ENCODE assay signal across 1 cellular context in the genomic region with DNA sequence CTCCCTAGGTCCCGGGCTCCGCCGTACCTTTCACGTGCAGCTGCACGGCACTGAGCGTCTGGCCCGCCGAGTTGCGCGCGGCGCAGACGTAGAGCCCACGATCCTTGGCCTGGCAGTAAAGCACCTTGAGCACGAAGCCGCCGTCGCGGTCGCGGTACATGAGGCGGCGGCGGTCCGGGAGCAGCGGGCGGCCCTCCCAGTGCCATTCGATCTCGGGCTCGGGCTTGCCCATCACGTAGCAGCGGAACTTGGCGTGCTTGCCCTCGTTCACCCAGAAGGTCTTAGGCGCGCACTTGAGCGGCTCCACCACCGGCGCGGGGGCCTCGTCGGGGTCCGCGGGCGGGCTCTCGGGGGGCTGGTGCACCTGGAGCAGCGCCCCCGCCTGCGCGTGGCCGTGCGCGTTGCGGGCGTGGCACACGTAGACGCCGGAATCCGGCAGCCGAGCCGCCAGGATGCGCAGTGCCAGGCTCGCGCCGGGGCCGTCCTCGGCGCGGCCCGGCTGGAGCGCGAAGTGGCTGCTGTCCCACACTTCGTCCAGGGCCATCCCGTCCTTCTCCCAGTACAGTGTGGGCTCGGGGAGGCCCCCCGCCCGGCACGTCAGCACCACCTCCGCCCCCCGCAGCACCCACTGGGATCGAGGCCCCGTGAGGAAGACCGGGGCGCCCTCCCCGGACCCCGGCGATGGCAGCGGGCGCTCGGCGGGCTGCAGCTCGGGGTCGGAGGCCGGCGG.
A peak's percentile ranks its signal among the peaks of the same experiment; 100 is the strongest.
TF ChIP-seq lines count a peak whose summit lies in the region.

No MANE protein-coding gene starts in this region.

TF ChIP-seq in HepG2, 621 proteins besides CTCF, POLR2A, EP300 and RAD21 (continued from another document and continues in another):
- TF ChIP-seq ZBTB10 (CRISPR knock-in tag; IDR thresholded peaks at IDR 0.05; ENCODE audit: borderline replicate concordance), result no peak
- TF ChIP-seq TCF12 (IDR thresholded peaks at IDR 0.05), result no peak
- no peak for TF ChIP-seq TCF12 (CRISPR knock-in tag; IDR thresholded peaks at IDR 0.05)
- no peak for TF ChIP-seq ZNF546 (CRISPR knock-in tag; conservative IDR thresholded peaks at IDR 0.05)
- TF ChIP-seq ZNF784 (CRISPR knock-in tag; IDR thresholded peaks at IDR 0.05; ENCODE audit: borderline replicate concordance), result no peak
- no peak for TF ChIP-seq TFE3 (CRISPR knock-in tag; IDR thresholded peaks at IDR 0.05)
- no peak for TF ChIP-seq ZNF703 (CRISPR knock-in tag; IDR thresholded peaks at IDR 0.05; ENCODE audit: borderline replicate concordance)
- TF ChIP-seq SMYD3 (CRISPR knock-in tag; IDR thresholded peaks at IDR 0.05), result no peak
- no peak for TF ChIP-seq SKI (IDR thresholded peaks at IDR 0.05; ENCODE audit: partially characterized antibody)
- no peak for TF ChIP-seq ZNF614 (CRISPR knock-in tag; IDR thresholded peaks at IDR 0.05; ENCODE audit: borderline replicate concordance)
- no peak for TF ChIP-seq HNRNPUL1 (IDR thresholded peaks at IDR 0.05; ENCODE audit: low read depth, low read length)
- no peak for TF ChIP-seq ZNF234 (CRISPR knock-in tag; conservative IDR thresholded peaks at IDR 0.05)
- TF ChIP-seq ZNF768 (CRISPR knock-in tag; IDR thresholded peaks at IDR 0.05), result no peak; the same call in 1 of the 2 replicates
- no peak for TF ChIP-seq POLR2AphosphoS2 (IDR thresholded peaks at IDR 0.05; ENCODE audit: low read depth, low read length)
- TF ChIP-seq ZNF44 (CRISPR knock-in tag; IDR thresholded peaks at IDR 0.05), result no peak
- no peak for TF ChIP-seq NCOR1 (IDR thresholded peaks at IDR 0.05; ENCODE audit: borderline replicate concordance, low read length)
- no peak for TF ChIP-seq ZNF609 (CRISPR knock-in tag; IDR thresholded peaks at IDR 0.05; ENCODE audit: borderline replicate concordance)
- TF ChIP-seq, protein P1, sequence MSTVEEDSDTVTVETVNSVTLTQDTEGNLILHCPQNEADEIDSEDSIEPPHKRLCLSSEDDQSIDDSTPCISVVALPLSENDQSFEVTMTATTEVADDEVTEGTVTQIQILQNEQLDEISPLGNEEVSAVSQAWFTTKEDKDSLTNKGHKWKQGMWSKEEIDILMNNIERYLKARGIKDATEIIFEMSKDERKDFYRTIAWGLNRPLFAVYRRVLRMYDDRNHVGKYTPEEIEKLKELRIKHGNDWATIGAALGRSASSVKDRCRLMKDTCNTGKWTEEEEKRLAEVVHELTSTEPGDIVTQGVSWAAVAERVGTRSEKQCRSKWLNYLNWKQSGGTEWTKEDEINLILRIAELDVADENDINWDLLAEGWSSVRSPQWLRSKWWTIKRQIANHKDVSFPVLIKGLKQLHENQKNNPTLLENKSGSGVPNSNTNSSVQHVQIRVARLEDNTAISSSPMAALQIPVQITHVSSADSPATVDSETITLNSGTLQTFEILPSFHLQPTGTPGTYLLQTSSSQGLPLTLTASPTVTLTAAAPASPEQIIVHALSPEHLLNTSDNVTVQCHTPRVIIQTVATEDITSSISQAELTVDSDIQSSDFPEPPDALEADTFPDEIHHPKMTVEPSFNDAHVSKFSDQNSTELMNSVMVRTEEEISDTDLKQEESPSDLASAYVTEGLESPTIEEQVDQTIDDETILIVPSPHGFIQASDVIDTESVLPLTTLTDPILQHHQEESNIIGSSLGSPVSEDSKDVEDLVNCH (CRISPR knock-in tag; IDR thresholded peaks at IDR 0.05), result no peak
- TF ChIP-seq MYC (CRISPR knock-in tag; IDR thresholded peaks at IDR 0.05; ENCODE audit: borderline replicate concordance), result 0 out of 2 replicates have a peak, but pooled peaks have one; percentile 17
- TF ChIP-seq EED (CRISPR knock-in tag; IDR thresholded peaks at IDR 0.05), result 0 out of 2 replicates have a peak, but pooled peaks have one; percentile 16
- TF ChIP-seq ATAD3A (CRISPR knock-in tag; IDR thresholded peaks at IDR 0.05), result no peak
- no peak for TF ChIP-seq PRDM4 (CRISPR knock-in tag; IDR thresholded peaks at IDR 0.05; ENCODE audit: borderline replicate concordance)
- no peak for TF ChIP-seq ZFP36L1 (CRISPR knock-in tag; IDR thresholded peaks at IDR 0.05)
- TF ChIP-seq RARG (CRISPR knock-in tag; IDR thresholded peaks at IDR 0.05; ENCODE audit: low read depth), result no peak
- no peak for TF ChIP-seq CCAR2 (optimal IDR thresholded peaks at IDR 0.05; ENCODE audit: low read depth, low read length)
- TF ChIP-seq NR2F1 (CRISPR knock-in tag; IDR thresholded peaks at IDR 0.05), result no peak
- TF ChIP-seq ZBTB7A (CRISPR knock-in tag; IDR thresholded peaks at IDR 0.05), result peak; percentile 64; the same call in 1 of the 2 replicates
- TF ChIP-seq, protein P2, sequence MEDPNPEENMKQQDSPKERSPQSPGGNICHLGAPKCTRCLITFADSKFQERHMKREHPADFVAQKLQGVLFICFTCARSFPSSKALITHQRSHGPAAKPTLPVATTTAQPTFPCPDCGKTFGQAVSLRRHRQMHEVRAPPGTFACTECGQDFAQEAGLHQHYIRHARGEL (CRISPR knock-in tag; IDR thresholded peaks at IDR 0.05), result no peak
- no peak for TF ChIP-seq GPN1 (CRISPR knock-in tag; IDR thresholded peaks at IDR 0.05; ENCODE audit: borderline replicate concordance)
- TF ChIP-seq MATR3 (CRISPR knock-in tag; IDR thresholded peaks at IDR 0.05), result no peak
- TF ChIP-seq ZBTB7B (CRISPR knock-in tag; IDR thresholded peaks at IDR 0.05), result no peak
- TF ChIP-seq, protein P3, sequence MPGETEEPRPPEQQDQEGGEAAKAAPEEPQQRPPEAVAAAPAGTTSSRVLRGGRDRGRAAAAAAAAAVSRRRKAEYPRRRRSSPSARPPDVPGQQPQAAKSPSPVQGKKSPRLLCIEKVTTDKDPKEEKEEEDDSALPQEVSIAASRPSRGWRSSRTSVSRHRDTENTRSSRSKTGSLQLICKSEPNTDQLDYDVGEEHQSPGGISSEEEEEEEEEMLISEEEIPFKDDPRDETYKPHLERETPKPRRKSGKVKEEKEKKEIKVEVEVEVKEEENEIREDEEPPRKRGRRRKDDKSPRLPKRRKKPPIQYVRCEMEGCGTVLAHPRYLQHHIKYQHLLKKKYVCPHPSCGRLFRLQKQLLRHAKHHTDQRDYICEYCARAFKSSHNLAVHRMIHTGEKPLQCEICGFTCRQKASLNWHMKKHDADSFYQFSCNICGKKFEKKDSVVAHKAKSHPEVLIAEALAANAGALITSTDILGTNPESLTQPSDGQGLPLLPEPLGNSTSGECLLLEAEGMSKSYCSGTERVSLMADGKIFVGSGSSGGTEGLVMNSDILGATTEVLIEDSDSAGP (CRISPR knock-in tag; IDR thresholded peaks at IDR 0.05; ENCODE audit: borderline replicate concordance), result peak; percentile 73
- no peak for TF ChIP-seq IKZF4 (CRISPR knock-in tag; IDR thresholded peaks at IDR 0.05; ENCODE audit: borderline replicate concordance, low read depth, not compliant biosample characterization)
- no peak for TF ChIP-seq KDM1A (CRISPR knock-in tag; IDR thresholded peaks at IDR 0.05)
- no peak for TF ChIP-seq ZNF350 (CRISPR knock-in tag; IDR thresholded peaks at IDR 0.05; ENCODE audit: borderline replicate concordance, low read depth)
- TF ChIP-seq, protein P4, sequence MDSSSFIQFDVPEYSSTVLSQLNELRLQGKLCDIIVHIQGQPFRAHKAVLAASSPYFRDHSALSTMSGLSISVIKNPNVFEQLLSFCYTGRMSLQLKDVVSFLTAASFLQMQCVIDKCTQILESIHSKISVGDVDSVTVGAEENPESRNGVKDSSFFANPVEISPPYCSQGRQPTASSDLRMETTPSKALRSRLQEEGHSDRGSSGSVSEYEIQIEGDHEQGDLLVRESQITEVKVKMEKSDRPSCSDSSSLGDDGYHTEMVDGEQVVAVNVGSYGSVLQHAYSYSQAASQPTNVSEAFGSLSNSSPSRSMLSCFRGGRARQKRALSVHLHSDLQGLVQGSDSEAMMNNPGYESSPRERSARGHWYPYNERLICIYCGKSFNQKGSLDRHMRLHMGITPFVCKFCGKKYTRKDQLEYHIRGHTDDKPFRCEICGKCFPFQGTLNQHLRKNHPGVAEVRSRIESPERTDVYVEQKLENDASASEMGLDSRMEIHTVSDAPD (CRISPR knock-in tag; IDR thresholded peaks at IDR 0.05), result no peak
- no peak for TF ChIP-seq RAD51 (IDR thresholded peaks at IDR 0.05; ENCODE audit: borderline replicate concordance)
- no peak for TF ChIP-seq CHCHD3 (CRISPR knock-in tag; IDR thresholded peaks at IDR 0.05)
- TF ChIP-seq ZFP36 (IDR thresholded peaks at IDR 0.05; ENCODE audit: borderline replicate concordance, low read depth, low read length, partially characterized antibody), result no peak
- TF ChIP-seq SRSF9 (IDR thresholded peaks at IDR 0.05; ENCODE audit: borderline replicate concordance, insufficient read depth, low read depth, low read length, poor library complexity, severe bottlenecking), result no peak
